ENCODE assay signal across 1 cellular context in the genomic region with DNA sequence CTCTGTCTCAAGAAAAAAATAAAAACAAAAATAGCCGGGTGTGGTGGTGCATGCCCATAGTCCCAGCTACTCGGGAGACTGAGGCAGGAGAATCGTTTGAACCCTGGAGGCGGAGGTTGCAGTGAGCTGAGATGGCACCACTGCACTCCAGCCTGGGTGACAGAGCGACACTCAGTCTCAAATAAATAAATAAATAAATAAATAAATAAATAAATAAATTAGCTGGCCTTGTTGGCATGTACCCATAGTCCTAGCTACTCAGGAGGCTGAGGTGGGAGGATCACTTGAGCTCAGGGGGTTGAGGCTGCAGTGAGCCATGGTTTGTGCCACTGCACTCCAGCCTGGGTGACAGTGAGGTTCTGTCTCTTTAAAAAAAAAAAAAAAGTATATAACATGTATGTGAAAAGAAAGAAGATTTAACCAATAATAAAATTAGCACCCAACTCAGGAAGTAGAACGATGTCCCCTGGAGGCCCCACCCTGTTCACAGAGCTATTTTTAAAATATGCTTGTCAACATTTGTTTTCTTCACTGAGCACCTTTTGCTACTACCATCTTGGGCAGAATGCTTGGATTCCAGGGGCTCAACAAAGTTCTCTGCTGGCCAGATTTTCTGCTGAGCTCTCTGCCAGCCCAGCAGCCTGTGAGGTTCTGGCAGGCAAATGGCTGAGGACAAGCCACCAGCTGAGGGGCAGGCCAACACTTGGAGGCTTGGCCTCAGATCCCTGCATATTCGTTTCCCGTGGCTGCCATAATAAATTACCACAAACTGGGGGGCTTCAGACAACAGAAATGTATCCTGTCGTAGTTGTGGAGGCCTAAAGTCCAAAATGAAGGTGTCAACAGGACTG.
TF ChIP-seq lines count a peak whose summit lies in the region.

No MANE protein-coding gene starts in this region.

TF ChIP-seq in HEK293, 187 proteins besides CTCF, POLR2A, EP300 and RAD21 (continued from another document):
- TF ChIP-seq, protein P1, sequence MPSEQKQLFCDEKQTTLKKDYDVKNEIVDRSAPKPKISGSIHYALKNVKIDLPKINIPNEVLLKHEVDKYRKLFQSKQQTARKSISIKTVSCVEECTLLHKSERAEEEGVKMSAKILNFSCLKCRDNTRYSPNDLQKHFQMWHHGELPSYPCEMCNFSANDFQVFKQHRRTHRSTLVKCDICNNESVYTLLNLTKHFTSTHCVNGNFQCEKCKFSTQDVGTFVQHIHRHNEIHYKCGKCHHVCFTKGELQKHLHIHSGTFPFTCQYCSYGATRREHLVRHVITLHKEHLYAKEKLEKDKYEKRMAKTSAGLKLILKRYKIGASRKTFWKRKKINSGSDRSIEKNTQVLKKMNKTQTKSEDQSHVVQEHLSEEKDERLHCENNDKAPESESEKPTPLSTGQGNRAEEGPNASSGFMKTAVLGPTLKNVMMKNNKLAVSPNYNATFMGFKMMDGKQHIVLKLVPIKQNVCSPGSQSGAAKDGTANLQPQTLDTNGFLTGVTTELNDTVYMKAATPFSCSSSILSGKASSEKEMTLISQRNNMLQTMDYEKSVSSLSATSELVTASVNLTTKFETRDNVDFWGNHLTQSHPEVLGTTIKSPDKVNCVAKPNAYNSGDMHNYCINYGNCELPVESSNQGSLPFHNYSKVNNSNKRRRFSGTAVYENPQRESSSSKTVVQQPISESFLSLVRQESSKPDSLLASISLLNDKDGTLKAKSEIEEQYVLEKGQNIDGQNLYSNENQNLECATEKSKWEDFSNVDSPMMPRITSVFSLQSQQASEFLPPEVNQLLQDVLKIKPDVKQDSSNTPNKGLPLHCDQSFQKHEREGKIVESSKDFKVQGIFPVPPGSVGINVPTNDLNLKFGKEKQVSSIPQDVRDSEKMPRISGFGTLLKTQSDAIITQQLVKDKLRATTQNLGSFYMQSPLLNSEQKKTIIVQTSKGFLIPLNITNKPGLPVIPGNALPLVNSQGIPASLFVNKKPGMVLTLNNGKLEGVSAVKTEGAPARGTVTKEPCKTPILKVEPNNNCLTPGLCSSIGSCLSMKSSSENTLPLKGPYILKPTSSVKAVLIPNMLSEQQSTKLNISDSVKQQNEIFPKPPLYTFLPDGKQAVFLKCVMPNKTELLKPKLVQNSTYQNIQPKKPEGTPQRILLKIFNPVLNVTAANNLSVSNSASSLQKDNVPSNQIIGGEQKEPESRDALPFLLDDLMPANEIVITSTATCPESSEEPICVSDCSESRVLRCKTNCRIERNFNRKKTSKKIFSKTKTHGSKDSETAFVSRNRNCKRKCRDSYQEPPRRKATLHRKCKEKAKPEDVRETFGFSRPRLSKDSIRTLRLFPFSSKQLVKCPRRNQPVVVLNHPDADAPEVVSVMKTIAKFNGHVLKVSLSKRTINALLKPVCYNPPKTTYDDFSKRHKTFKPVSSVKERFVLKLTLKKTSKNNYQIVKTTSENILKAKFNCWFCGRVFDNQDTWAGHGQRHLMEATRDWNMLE (tag by site-specific recombination; conservative IDR thresholded peaks at IDR 0.05; ENCODE audit: low read depth), result peak; percentile 69
- TF ChIP-seq ZNF530 (tag by site-specific recombination; IDR thresholded peaks at IDR 0.05; ENCODE audit: low read depth), result no peak
- TF ChIP-seq ZNF202 (tag by site-specific recombination; IDR thresholded peaks at IDR 0.05; ENCODE audit: borderline replicate concordance), result no peak
- no peak for TF ChIP-seq ZSCAN30 (tag by site-specific recombination; IDR thresholded peaks at IDR 0.05)
- TF ChIP-seq FEZF1 (tag by site-specific recombination; IDR thresholded peaks at IDR 0.05), result peak; percentile 28; the same call in 1 of the 2 replicates
- peak; percentile 41 for TF ChIP-seq ZNF623 (tag by site-specific recombination; IDR thresholded peaks at IDR 0.05)
- TF ChIP-seq ZNF394 (tag by site-specific recombination; IDR thresholded peaks at IDR 0.05; ENCODE audit: borderline replicate concordance), result peak; percentile 74; the same call in 1 of the 2 replicates
- TF ChIP-seq, protein P2, sequence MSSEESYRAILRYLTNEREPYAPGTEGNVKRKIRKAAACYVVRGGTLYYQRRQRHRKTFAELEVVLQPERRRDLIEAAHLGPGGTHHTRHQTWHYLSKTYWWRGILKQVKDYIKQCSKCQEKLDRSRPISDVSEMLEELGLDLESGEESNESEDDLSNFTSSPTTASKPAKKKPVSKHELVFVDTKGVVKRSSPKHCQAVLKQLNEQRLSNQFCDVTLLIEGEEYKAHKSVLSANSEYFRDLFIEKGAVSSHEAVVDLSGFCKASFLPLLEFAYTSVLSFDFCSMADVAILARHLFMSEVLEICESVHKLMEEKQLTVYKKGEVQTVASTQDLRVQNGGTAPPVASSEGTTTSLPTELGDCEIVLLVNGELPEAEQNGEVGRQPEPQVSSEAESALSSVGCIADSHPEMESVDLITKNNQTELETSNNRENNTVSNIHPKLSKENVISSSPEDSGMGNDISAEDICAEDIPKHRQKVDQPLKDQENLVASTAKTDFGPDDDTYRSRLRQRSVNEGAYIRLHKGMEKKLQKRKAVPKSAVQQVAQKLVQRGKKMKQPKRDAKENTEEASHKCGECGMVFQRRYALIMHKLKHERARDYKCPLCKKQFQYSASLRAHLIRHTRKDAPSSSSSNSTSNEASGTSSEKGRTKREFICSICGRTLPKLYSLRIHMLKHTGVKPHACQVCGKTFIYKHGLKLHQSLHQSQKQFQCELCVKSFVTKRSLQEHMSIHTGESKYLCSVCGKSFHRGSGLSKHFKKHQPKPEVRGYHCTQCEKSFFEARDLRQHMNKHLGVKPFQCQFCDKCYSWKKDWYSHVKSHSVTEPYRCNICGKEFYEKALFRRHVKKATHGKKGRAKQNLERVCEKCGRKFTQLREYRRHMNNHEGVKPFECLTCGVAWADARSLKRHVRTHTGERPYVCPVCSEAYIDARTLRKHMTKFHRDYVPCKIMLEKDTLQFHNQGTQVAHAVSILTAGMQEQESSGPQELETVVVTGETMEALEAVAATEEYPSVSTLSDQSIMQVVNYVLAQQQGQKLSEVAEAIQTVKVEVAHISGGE (tag by site-specific recombination; conservative IDR thresholded peaks at IDR 0.05; ENCODE audit: low read depth), result peak; percentile 37; the same call in 1 of the 2 replicates
- TF ChIP-seq ZBTB8A (tag by site-specific recombination; IDR thresholded peaks at IDR 0.05), result peak; percentile 28; the same call in 1 of the 2 replicates
TF ChIP-seq in HEK293: peak in this region for 7.
